In the genomic region with DNA sequence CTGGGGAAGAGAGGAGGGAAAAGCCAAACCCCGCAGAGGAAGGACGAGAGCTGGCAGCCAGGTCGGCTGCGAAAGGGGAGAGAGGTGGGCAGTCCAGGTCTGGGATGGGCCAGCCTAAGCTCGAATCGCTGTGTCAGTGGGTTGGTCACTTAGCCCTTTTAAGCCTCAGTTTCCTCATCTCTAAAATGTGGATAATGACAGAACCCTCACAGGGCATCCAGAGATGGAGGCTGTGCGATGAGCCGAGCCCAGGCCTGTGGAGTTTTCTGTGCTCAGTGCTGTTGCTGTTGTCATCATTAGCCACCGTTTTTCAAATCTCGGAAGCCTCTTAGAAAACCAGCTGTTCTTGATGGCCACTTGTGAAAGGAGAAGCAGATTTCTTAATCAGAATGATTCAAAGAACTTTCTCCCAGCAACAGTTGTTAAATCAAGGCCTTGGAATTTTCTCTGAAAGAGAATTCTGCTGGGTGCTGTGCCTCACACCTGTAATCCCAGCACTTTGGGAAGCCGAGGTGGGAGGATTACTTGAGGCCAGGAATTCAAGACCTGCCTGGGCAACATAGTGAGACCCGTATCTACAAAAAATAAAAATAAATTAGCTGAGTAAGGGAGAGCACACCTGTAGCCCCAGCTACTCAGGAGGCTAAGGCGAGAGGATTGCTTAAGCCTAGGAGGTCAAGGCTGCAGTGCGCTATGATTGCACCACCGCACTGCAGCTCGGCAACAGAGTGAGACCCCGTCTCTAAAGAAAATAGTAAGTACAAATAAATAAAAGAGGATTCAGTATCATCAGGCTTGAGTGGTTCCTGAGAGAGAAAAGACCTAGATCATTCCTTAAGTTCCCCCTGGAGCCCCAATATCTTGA, we compare ENCODE assay signal across 8 cellular contexts. TPM values are rescaled to one million over a fixed set of nuclear protein-coding genes. Genes with fewer than 3 reads are reported as not detected.
DNase-seq lines count a peak whose midpoint lies in the region; ATAC-seq and TF ChIP-seq lines count a peak whose summit lies in the region.
"Had no signal": no experiment of that assay in that cellular context is flagged by ENCODE, and none has a peak within 500 bp of the region (broad histone marks: within the 10 kb centered on the region; RNA-seq: fewer than 3 reads in every experiment).

No MANE protein-coding gene starts in this region.

- TF ChIP-seq CTCF in CD8-positive, alpha-beta T cell (IDR thresholded peaks at IDR 0.05) = no peak
- no peak for TF ChIP-seq CTCF in gastrocnemius medialis (IDR thresholded peaks at IDR 0.05 in 4 of 5, conservative IDR thresholded peaks at IDR 0.05 in 1 of 5)

- H3K27me3 ChIP-seq in CD8-positive, alpha-beta T cell (ENCODE audit: insufficient read depth, low read length) = no peaks in the 10 kb centered on the region
- H3K27me3 ChIP-seq in gastrocnemius medialis = peaks cover 8 to 23% (median 21%) of the 10 kb centered on the region in 3 donors

- in situ Hi-C loops in gastrocnemius medialis (cut with MboI; ENCODE audit: low sequenced_read_pairs in 4 of 4) = no loop called here

- no peaks in the 10 kb centered on the region for H3K9me3 ChIP-seq in CD8-positive, alpha-beta T cell (ENCODE audit: low read length)
- no peaks in the 10 kb centered on the region for H3K9me3 ChIP-seq in gastrocnemius medialis

- no peaks in the 10 kb centered on the region for H3K9me3 Mint-ChIP-seq in CD8-positive, alpha-beta T cell
- no peaks in the 10 kb centered on the region for H3K9me3 Mint-ChIP-seq in activated CD4-positive, alpha-beta memory T cell treated with anti-CD3 and anti-CD28 coated beads, Interleukin-2, amount 10 ng/mL, durations not matched to agents 7 days and 5 days

- peaks cover 4% of the 10 kb centered on the region for H3K27me3 Mint-ChIP-seq in CD8-positive, alpha-beta T cell (ENCODE audit: low read depth)
- H3K27me3 Mint-ChIP-seq in activated CD4-positive, alpha-beta memory T cell treated with anti-CD3 and anti-CD28 coated beads, Interleukin-2, amount 10 ng/mL, durations not matched to agents 7 days and 5 days = peaks cover 12% of the 10 kb centered on the region

- no peaks in the 10 kb centered on the region for H3K36me3 Mint-ChIP-seq in CD8-positive, alpha-beta T cell
- no peaks in the 10 kb centered on the region for H3K36me3 Mint-ChIP-seq in activated CD4-positive, alpha-beta memory T cell treated with anti-CD3 and anti-CD28 coated beads, Interleukin-2, amount 10 ng/mL, durations not matched to agents 7 days and 5 days (ENCODE audit: low read depth)

- CTCF ChIA-PET in CD8-positive, alpha-beta T cell (lab: Charles Lee) = interaction anchor here (1.3 to 1.7 kb wide), 2 partner anchors 10 to 29 kb away, joined by 4 read pairs; no protein-coding TSS in a partner anchor
- CTCF ChIA-PET in activated CD4-positive, alpha-beta memory T cell treated with anti-CD3 and anti-CD28 coated beads, Interleukin-2, amount 10 ng/mL, durations not matched to agents 7 days and 5 days (lab: Charles Lee) = no interaction called here

- POLR2A ChIA-PET in CD8-positive, alpha-beta T cell (lab: Charles Lee) = interaction anchor here (0.9 to 1.7 kb wide), 5 partner anchors 17 to 157 kb away, joined by 3 to 8 read pairs (median 5); a partner anchor contains a TSS
- POLR2A ChIA-PET in activated CD4-positive, alpha-beta memory T cell treated with anti-CD3 and anti-CD28 coated beads, Interleukin-2, amount 10 ng/mL, durations not matched to agents 7 days and 5 days (lab: Charles Lee) = no interaction called here

- peaks cover 7% of the 10 kb centered on the region for H3K4me1 ChIP-seq in CD8-positive, alpha-beta T cell (ENCODE audit: insufficient read depth, low read length)
- H3K4me1 ChIP-seq in gastrocnemius medialis = peaks cover 7 to 9% of the 10 kb centered on the region in 2 donors

- no peak for ATAC-seq in CD8-positive, alpha-beta T cell
- ATAC-seq in gastrocnemius medialis = no peak
- no peak for ATAC-seq in HG03571 (IDR thresholded peaks at IDR 0.05; ENCODE audit: unreplicated experiment)
- ATAC-seq in GM19455 (IDR thresholded peaks at IDR 0.05; ENCODE audit: unreplicated experiment) = no peak

- peaks cover 8% of the 10 kb centered on the region for H3K4me1 Mint-ChIP-seq in CD8-positive, alpha-beta T cell (ENCODE audit: low read depth)
- peaks cover 4% of the 10 kb centered on the region for H3K4me1 Mint-ChIP-seq in activated CD4-positive, alpha-beta memory T cell treated with anti-CD3 and anti-CD28 coated beads, Interleukin-2, amount 10 ng/mL, durations not matched to agents 7 days and 5 days

- TF ChIP-seq POLR2A in gastrocnemius medialis (IDR thresholded peaks at IDR 0.05) = no peak

- peak overlapping the region; percentile 89 for H3K4me3 Mint-ChIP-seq in CD8-positive, alpha-beta T cell
- H3K4me3 Mint-ChIP-seq in activated CD4-positive, alpha-beta memory T cell treated with anti-CD3 and anti-CD28 coated beads, Interleukin-2, amount 10 ng/mL, durations not matched to agents 7 days and 5 days = peak overlapping the region; percentile 69

- no peaks in the 10 kb centered on the region for H3K36me3 ChIP-seq in CD8-positive, alpha-beta T cell (ENCODE audit: insufficient read depth, low read length)
- no peaks in the 10 kb centered on the region for H3K36me3 ChIP-seq in gastrocnemius medialis

- intact Hi-C loops in CD8-positive, alpha-beta T cell (cut with DNase I, micrococcal nuclease) = loop anchor here (1.0 to 5.0 kb wide), 6 partner anchors 46 to 243 kb away; a partner anchor contains a TSS
- intact Hi-C loops in gastrocnemius medialis (cut with DNase I; ENCODE audit: low total_unique reads) = no loop called here

- H3K4me3 ChIP-seq in CD8-positive, alpha-beta T cell (ENCODE audit: low read depth, low read length) = peak overlapping the region; percentile 49
- H3K4me3 ChIP-seq in gastrocnemius medialis = peak overlapping the region; percentile 25 to 52 (median 36)

- peak overlapping the region; percentile 86 for H3K27ac Mint-ChIP-seq in CD8-positive, alpha-beta T cell
- no peak overlapping the region for H3K27ac Mint-ChIP-seq in activated CD4-positive, alpha-beta memory T cell treated with anti-CD3 and anti-CD28 coated beads, Interleukin-2, amount 10 ng/mL, durations not matched to agents 7 days and 5 days

- H3K27ac ChIP-seq in CD8-positive, alpha-beta T cell (ENCODE audit: low read depth, low read length) = peak overlapping the region; percentile 3
- no peak overlapping the region for H3K27ac ChIP-seq in gastrocnemius medialis

- no peak for DNase-seq in CD8-positive, alpha-beta T cell
- no peak for DNase-seq in activated CD4-positive, alpha-beta memory T cell treated with anti-CD3 and anti-CD28 coated beads, Interleukin-2, amount 10 ng/mL, durations not matched to agents 7 days and 5 days
- DNase-seq in fibroblast of gingiva (ENCODE audit: low read depth) (peak; percentile 11), gastrocnemius medialis (no peak)
- no peak for DNase-seq in NK-92 treated with Interleukin-12 subunit alpha and Interleukin-12 subunit beta, amount 100 ng/mL, for 24 hours (lab: John Stamatoyannopoulos, UW)
- DNase-seq: GF-D8 had no signal

RNA-seq across cellular contexts. Expression of a gene that starts 46.3 kb away (rescaled TPM):
- 10 to 100 TPM; 62.4 to 70.1 TPM for total RNA-seq in CD8-positive, alpha-beta T cell
- 10 to 100 TPM; 47.7 to 48.2 TPM for total RNA-seq in activated CD4-positive, alpha-beta memory T cell treated with anti-CD3 and anti-CD28 coated beads, Interleukin-2, amount 10 ng/mL, durations not matched to agents 7 days and 5 days
- total RNA-seq in gastrocnemius medialis = 10 to 100 TPM; 27.0 to 61.1 (median 50.2) TPM
